ENCODE assay signal across 9 cellular contexts in the genomic region with DNA sequence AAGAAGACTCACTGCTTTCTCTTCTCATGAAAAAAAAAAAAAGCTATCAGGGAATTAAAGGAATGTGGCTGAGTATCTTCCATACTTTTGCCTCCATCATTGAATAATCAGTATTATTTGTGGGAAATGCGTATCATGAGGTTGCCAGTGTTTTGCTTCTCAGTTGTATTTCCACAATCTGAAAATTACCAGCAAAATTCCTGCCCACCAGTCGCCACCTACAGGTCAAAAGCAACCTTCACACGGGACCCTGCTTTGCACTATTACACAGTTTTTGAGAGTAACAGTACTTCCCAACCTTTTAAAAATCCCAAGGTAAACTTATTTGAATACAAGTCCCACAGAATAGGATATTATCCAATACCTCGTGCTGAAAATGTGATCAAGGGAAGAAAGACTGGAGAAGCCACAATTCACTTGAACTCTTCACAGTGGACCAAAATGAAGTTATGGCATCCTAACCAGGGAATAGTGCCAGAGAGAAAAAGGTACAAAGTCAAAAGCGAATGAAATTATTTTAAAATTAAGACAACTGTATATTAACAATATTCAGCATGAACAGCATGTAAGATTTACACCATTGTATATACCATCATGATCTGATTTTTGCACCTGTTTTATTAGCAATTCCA. TPM values are rescaled to one million over a fixed set of nuclear protein-coding genes. Genes with fewer than 3 reads are reported as not detected.
A peak's percentile ranks its signal among the peaks of the same experiment; 100 is the strongest.
DNase-seq lines count a peak whose midpoint lies in the region; ATAC-seq and TF ChIP-seq lines count a peak whose summit lies in the region.
"Had no signal": no experiment of that assay in that cellular context is flagged by ENCODE, and none has a peak within 500 bp of the region (broad histone marks: within the 10 kb centered on the region; RNA-seq: fewer than 3 reads in every experiment).

No MANE protein-coding gene starts in this region.

- no peak overlapping the region for H3K4me2 ChIP-seq in KMS-11

- no peak for ATAC-seq in heart right ventricle
- no peak for ATAC-seq in Right ventricle myocardium inferior
- no peak for ATAC-seq in activated T-cell treated with anti-CD3 and anti-CD28 coated beads, Interleukin-2, amount 50 U/mL, for 72 hours (replicated peaks in 1 of 2)
- ATAC-seq in upper lobe of left lung (ENCODE audit: low FRiP score in 2 of 2), result no peak
- ATAC-seq in HG02840 (IDR thresholded peaks at IDR 0.05; ENCODE audit: low FRiP score, unreplicated experiment), result no peak
- ATAC-seq in GM21360 (IDR thresholded peaks at IDR 0.05; ENCODE audit: unreplicated experiment), result no peak

- no peak for TF ChIP-seq POLR2A in upper lobe of left lung (IDR thresholded peaks at IDR 0.05)

- H3K9me3 ChIP-seq in heart right ventricle, result no peaks in the 10 kb centered on the region
- no peaks in the 10 kb centered on the region for H3K9me3 ChIP-seq in upper lobe of left lung

- no peak overlapping the region for H3K9ac ChIP-seq in KMS-11

- no peaks in the 10 kb centered on the region for H4K20me1 ChIP-seq in KMS-11 (ENCODE audit: insufficient read depth)

- intact Hi-C loops in heart right ventricle (cut with DNase I), result loop anchor here in 1 of 10 donors (2.0 kb wide), 1 partner anchor 148 kb away; no protein-coding TSS in a partner anchor
- intact Hi-C loops in Right ventricle myocardium inferior (cut with DNase I), result loop anchor here (5.0 kb wide), 1 partner anchor 149 kb away; no protein-coding TSS in a partner anchor

- peaks cover 0 to 4% (median 0%) of the 10 kb centered on the region in 9 donors for H3K4me1 ChIP-seq in heart right ventricle
- H3K4me1 ChIP-seq in KMS-11 (ENCODE audit: low read depth, poor library complexity, severe bottlenecking), result no peaks in the 10 kb centered on the region
- no peaks in the 10 kb centered on the region for H3K4me1 ChIP-seq in upper lobe of left lung

- H3K4me1 Mint-ChIP-seq in activated T-cell treated with anti-CD3 and anti-CD28 coated beads, Interleukin-2, amount 50 U/mL, for 72 hours (ENCODE audit: low read depth), result no peaks in the 10 kb centered on the region
- H3K4me1 Mint-ChIP-seq: central memory CD8-positive, alpha-beta T cell had no signal

- H3K9me3 Mint-ChIP-seq in activated T-cell treated with anti-CD3 and anti-CD28 coated beads, Interleukin-2, amount 50 U/mL, for 72 hours, result no peaks in the 10 kb centered on the region
- H3K9me3 Mint-ChIP-seq: central memory CD8-positive, alpha-beta T cell had no signal

- peaks cover 0 to 65% (median 0%) of the 10 kb centered on the region in 7 donors for H3K27me3 ChIP-seq in heart right ventricle
- no peaks in the 10 kb centered on the region for H3K27me3 ChIP-seq in KMS-11 (ENCODE audit: insufficient read depth, low read depth)
- H3K27me3 ChIP-seq in upper lobe of left lung, result no peaks in the 10 kb centered on the region

- no peaks in the 10 kb centered on the region for H3K36me3 Mint-ChIP-seq in activated T-cell treated with anti-CD3 and anti-CD28 coated beads, Interleukin-2, amount 50 U/mL, for 72 hours (ENCODE audit: insufficient read depth in 2 of 2)

- H3K27ac ChIP-seq in heart right ventricle, result no peak overlapping the region
- H3K27ac ChIP-seq in KMS-11, result no peak overlapping the region
- H3K27ac ChIP-seq in upper lobe of left lung, result no peak overlapping the region

- WGBS in heart right ventricle, 2 donors, result 13 to 18% methylated on average over 5 of the region's 5 CpGs
- WGBS in upper lobe of left lung, 2 donors, result 16 to 22% methylated on average over 4 to 5 of the region's 5 CpGs

- H3K4me3 Mint-ChIP-seq in activated T-cell treated with anti-CD3 and anti-CD28 coated beads, Interleukin-2, amount 50 U/mL, for 72 hours, result no peak overlapping the region
- H3K4me3 Mint-ChIP-seq: central memory CD8-positive, alpha-beta T cell had no signal

- DNase-seq in heart right ventricle, result peak in 1 of 2 donors; percentile 3
- no peak for DNase-seq in Right ventricle myocardium inferior (ENCODE audit: missing footprints)
- DNase-seq in activated T-cell treated with anti-CD3 and anti-CD28 coated beads, Interleukin-2, amount 50 U/mL, for 72 hours, result peak; percentile 5 to 12
- peak; percentile 25 for DNase-seq in iPS-NIHi11 (ENCODE audit: low spot score)
- no peak for DNase-seq in upper lobe of left lung

- peak; percentile 13 to 69 (median 61) for TF ChIP-seq CTCF in heart right ventricle (IDR thresholded peaks at IDR 0.05)
- TF ChIP-seq CTCF in KMS-11 (conservative IDR thresholded peaks at IDR 0.05; ENCODE audit: low read depth, low read length), result peak; percentile 84
- TF ChIP-seq CTCF in upper lobe of left lung (IDR thresholded peaks at IDR 0.05), result peak in 4 of 6 experiments; percentile 28 to 45 (median 36)

- no peak overlapping the region for H3K27ac Mint-ChIP-seq in activated T-cell treated with anti-CD3 and anti-CD28 coated beads, Interleukin-2, amount 50 U/mL, for 72 hours

- H3K4me3 ChIP-seq in heart right ventricle (no peak overlapping the region), KMS-11 (IDR thresholded peaks at IDR 0.05; ENCODE audit: insufficient read depth, low read depth, low read length) (no peak overlapping the region), upper lobe of left lung (no peak overlapping the region)

- TF ChIP-seq EP300 in upper lobe of left lung (IDR thresholded peaks at IDR 0.05), result no peak

- no peaks in the 10 kb centered on the region for H3K36me3 ChIP-seq in heart right ventricle
- no peaks in the 10 kb centered on the region for H3K36me3 ChIP-seq in KMS-11 (ENCODE audit: insufficient read depth)
- H3K36me3 ChIP-seq in upper lobe of left lung, result no peaks in the 10 kb centered on the region

- no peak overlapping the region for H2AFZ ChIP-seq in KMS-11 (ENCODE audit: low read depth)

- H3K79me2 ChIP-seq in KMS-11 (ENCODE audit: insufficient read depth, low read depth), result no peaks in the 10 kb centered on the region

- H3K27me3 Mint-ChIP-seq in activated T-cell treated with anti-CD3 and anti-CD28 coated beads, Interleukin-2, amount 50 U/mL, for 72 hours (ENCODE audit: low read depth), result peaks cover 27% of the 10 kb centered on the region

RNA-seq across cellular contexts. Expression of gene PGRMC1, which starts 30.4 kb away (rescaled TPM):
- total RNA-seq in heart right ventricle (10 to 100 TPM; 11.5 to 22.8 (median 14.3) TPM), Right ventricle myocardium inferior (21.9 TPM), upper lobe of left lung (100 to 1,000 TPM in 2 of 6 donors, 10 to 100 TPM in 4; 28.3 to 112 (median 74.3) TPM)
- polyA plus RNA-seq in heart right ventricle, result 10 to 100 TPM; 28.4 to 33.1 TPM
- 10 to 100 TPM; 32.8 to 36.3 TPM for total RNA-seq in activated T-cell treated with anti-CD3 and anti-CD28 coated beads, Interleukin-2, amount 50 U/mL, for 72 hours

Comparison
In these comparisons a context has a peak if more than half of its experiments do, and no peak if none do; other contexts are left out.
1. DNase-seq: peak in activated T-cell treated with anti-CD3 and anti-CD28 coated beads, Interleukin-2, amount 50 U/mL, for 72 hours (2 of 2) and iPS-NIHi11 (single experiment); none in Right ventricle myocardium inferior (single experiment) and upper lobe of left lung (0 of 2).
2. Peak in every context shown above with its lines, with median percentiles within 50 percentile points of each other: CTCF ChIP-seq.